ENCODE assay signal across 11 cellular contexts in the genomic region with DNA sequence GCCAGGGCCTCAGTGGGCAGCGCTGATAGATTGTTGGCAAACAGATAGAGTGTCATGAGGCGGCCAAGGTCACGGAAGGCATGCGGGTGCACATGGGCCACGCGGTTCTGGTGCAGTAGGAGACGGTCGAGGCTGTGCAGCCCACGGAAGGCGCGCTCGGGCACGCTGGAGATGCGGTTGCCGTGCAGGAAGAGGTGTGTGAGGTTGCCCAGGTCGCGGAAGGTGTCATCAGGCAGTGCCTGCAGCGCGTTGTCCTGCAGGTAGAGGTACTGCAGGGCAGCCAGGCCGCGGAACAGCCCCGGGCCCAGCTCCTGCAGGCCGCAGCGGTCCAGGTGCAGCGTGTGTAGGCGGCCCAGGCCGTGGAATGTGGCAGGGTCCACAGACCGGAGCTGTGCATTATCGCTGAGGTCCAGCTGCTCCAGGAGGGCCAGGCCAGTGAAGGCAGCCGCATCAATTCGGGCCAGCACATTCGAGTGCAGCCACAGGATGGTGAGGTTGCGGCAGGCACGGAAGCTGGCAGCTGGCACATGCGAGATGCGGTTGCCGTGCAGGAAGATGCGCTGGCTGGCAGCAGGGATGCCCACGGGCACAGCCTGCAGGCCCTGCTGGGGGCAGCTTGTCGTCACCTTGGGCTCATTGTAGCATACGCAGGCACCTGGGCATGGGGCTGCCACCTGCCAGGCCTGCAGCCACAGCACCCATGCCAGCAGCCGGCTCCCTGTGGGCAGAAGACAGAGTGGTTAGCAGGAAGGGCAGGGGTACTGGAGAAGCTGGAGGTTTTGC. TPM values are rescaled to one million over a fixed set of nuclear protein-coding genes. Genes with fewer than 3 reads are reported as not detected.
DNase-seq lines count a peak whose midpoint lies in the region; ATAC-seq and TF ChIP-seq lines count a peak whose summit lies in the region.
"Had no signal": no experiment of that assay in that cellular context is flagged by ENCODE, and none has a peak within 500 bp of the region (broad histone marks: within the 10 kb centered on the region; RNA-seq: fewer than 3 reads in every experiment).

No MANE protein-coding gene starts in this region.

- intact Hi-C loops in IMR-90 (cut with micrococcal nuclease): no loop called here
- intact Hi-C loops in activated T-helper 2 cell treated with anti-CD3 and anti-CD28 coated beads, Interferon-gamma antibody, Interleukin-2, Interleukin-4, amounts not matched to agents 10 μg/mL and 5 μg/mL and 100 μg/mL, durations not matched to agents 14 hours and 24 hours and 36 hours (cut with micrococcal nuclease): no loop called here

- no TSS peak for BruUV-seq in IMR-90 (replicated peaks; lab: Mats Ljungman, UMichigan)

- H3K18ac ChIP-seq in IMR-90 (ENCODE audit: low read depth, low read length) (no peak overlapping the region), mesenchymal stem cell (ENCODE audit: low read depth in 1 of 2, low read length in 2 of 2) (peak overlapping the region in 1 of 2 experiments; percentile 68)

- no peaks in the 10 kb centered on the region for H3K36me3 ChIP-seq in CD4-positive, CD25-positive, alpha-beta regulatory T cell (ENCODE audit: control insufficient read depth, insufficient read depth, low read length)
- no peaks in the 10 kb centered on the region for H3K36me3 ChIP-seq in IMR-90 (ENCODE audit: control insufficient read depth, insufficient read depth, low read length)
- peaks cover 0 to 12% of the 10 kb centered on the region in 2 experiments for H3K36me3 ChIP-seq in mesenchymal stem cell (ENCODE audit: control insufficient read depth in 1 of 2, insufficient read depth in 2 of 2, low read depth in 1 of 2, low read length in 2 of 2)
- H3K36me3 ChIP-seq: adrenal gland had no signal

- H2AFZ ChIP-seq in IMR-90 (replicated peaks; ENCODE audit: low read length, poor library complexity): no peak overlapping the region
- H2AFZ ChIP-seq in mesenchymal stem cell (ENCODE audit: low read depth, low read length): no peak overlapping the region

- no peaks in the 10 kb centered on the region for H3K9me3 ChIP-seq in CD4-positive, CD25-positive, alpha-beta regulatory T cell (ENCODE audit: control insufficient read depth in 2 of 2, low read length in 2 of 2)
- H3K9me3 ChIP-seq in IMR-90 (ENCODE audit: control insufficient read depth, insufficient read depth, low read length) (no peaks in the 10 kb centered on the region), mesenchymal stem cell (ENCODE audit: control insufficient read depth, low read length) (no peaks in the 10 kb centered on the region)
- H3K9me3 ChIP-seq: adrenal gland had no signal

- H3K4ac ChIP-seq in IMR-90 (ENCODE audit: low read depth, low read length) (no peak overlapping the region), mesenchymal stem cell (ENCODE audit: low read depth in 1 of 2, low read length in 2 of 2) (peak overlapping the region; percentile 49 to 53)

- H3K4me1 ChIP-seq in CD4-positive, CD25-positive, alpha-beta regulatory T cell (ENCODE audit: control insufficient read depth, insufficient read depth, low read length, poor library complexity, severe bottlenecking): peaks cover 75% of the 10 kb centered on the region
- peaks cover 5% of the 10 kb centered on the region for H3K4me1 ChIP-seq in IMR-90 (ENCODE audit: control insufficient read depth, insufficient read depth, low read length)
- H3K4me1 ChIP-seq in mesenchymal stem cell (ENCODE audit: control insufficient read depth, insufficient read depth, low read depth, low read length): peaks cover 66% of the 10 kb centered on the region
- H3K4me1 ChIP-seq: adrenal gland had no signal

- no peak overlapping the region for H4K5ac ChIP-seq in IMR-90 (ENCODE audit: low read depth, low read length)

- 94% methylated on average over 37 of the region's 42 CpGs; no CpG with 5 or more reads in 1 of the 2 experiments for WGBS in IMR-90 (ENCODE audit: extremely low coverage in 2 of 2, insufficient read length in 1 of 2), 2 experiments
- 96% methylated on average over 42 of the region's 42 CpGs for WGBS in mesenchymal stem cell

- no peak overlapping the region for H3K14ac ChIP-seq in IMR-90 (replicated peaks; ENCODE audit: low read depth, low read length)
- peak overlapping the region in 1 of 2 experiments; percentile 80 for H3K14ac ChIP-seq in mesenchymal stem cell (ENCODE audit: low read length in 2 of 2)

- no peaks in the 10 kb centered on the region for H3K9me1 ChIP-seq in IMR-90 (ENCODE audit: insufficient read depth, low read length)

- no peak overlapping the region for H3K4me3 ChIP-seq in CD4-positive, CD25-positive, alpha-beta regulatory T cell (ENCODE audit: low read depth, low read length)
- H3K4me3 ChIP-seq in IMR-90 (ENCODE audit: insufficient read depth, low read depth, low read length) (no peak overlapping the region), mesenchymal stem cell (ENCODE audit: insufficient read depth in 1 of 2, low read depth in 1 of 2, low read length in 2 of 2) (no peak overlapping the region)
- H3K4me3 ChIP-seq: adrenal gland had no signal

- H2BK5ac ChIP-seq in IMR-90 (ENCODE audit: low read depth, low read length, poor library complexity, severe bottlenecking) (no peak overlapping the region), mesenchymal stem cell (ENCODE audit: low read depth, low read length, poor library complexity, severe bottlenecking) (no peak overlapping the region)

- peak in 1 of 3 donors; percentile 30 for DNase-seq in CD4-positive, CD25-positive, alpha-beta regulatory T cell
- DNase-seq in IMR-90 (no peak), mesenchymal stem cell (no peak), omental fat pad (ENCODE audit: low spot score) (no peak), NOMO-1 treated with dmso at 0.1 percent for 144 hours (lab: John Stamatoyannopoulos, UW; ENCODE audit: unreplicated experiment) (no peak), GM19238 (ENCODE audit: insufficient read length, low spot score) (no peak)
- no peak for DNase-seq in activated T-helper 2 cell treated with anti-CD3 and anti-CD28 coated beads, Interferon-gamma antibody, Interleukin-2, Interleukin-4, amounts not matched to agents 10 μg/mL and 5 μg/mL and 100 μg/mL, durations not matched to agents 14 hours and 24 hours and 36 hours (ENCODE audit: low spot score)

- H2AK9ac ChIP-seq in IMR-90 (replicated peaks; ENCODE audit: low read depth, low read length, poor library complexity): peak overlapping the region; percentile 55

- H3K27ac Mint-ChIP-seq in CD4-positive, CD25-positive, alpha-beta regulatory T cell: peak overlapping the region; percentile 61 to 93 (median 86)
- peak overlapping the region; percentile 89 for H3K27ac Mint-ChIP-seq in activated T-helper 17 cell treated with anti-CD3 and anti-CD28 coated beads, Interleukin-2, amount 50 U/mL, for 72 hours
- no peak overlapping the region for H3K27ac Mint-ChIP-seq in activated T-helper 2 cell treated with anti-CD3 and anti-CD28 coated beads, Interferon-gamma antibody, Interleukin-2, Interleukin-4, amounts not matched to agents 10 μg/mL and 5 μg/mL and 100 μg/mL, durations not matched to agents 14 hours and 24 hours and 36 hours

- H3K27me3 Mint-ChIP-seq in CD4-positive, CD25-positive, alpha-beta regulatory T cell: no peaks in the 10 kb centered on the region
- H3K27me3 Mint-ChIP-seq in activated T-helper 17 cell treated with anti-CD3 and anti-CD28 coated beads, Interleukin-2, amount 50 U/mL, for 72 hours: no peaks in the 10 kb centered on the region
- H3K27me3 Mint-ChIP-seq in activated T-helper 2 cell treated with anti-CD3 and anti-CD28 coated beads, Interferon-gamma antibody, Interleukin-2, Interleukin-4, amounts not matched to agents 10 μg/mL and 5 μg/mL and 100 μg/mL, durations not matched to agents 14 hours and 24 hours and 36 hours (ENCODE audit: low read depth): no peaks in the 10 kb centered on the region

- TF ChIP-seq CTCF in IMR-90 (conservative IDR thresholded peaks at IDR 0.05; ENCODE audit: low read depth, low read length) (no peak), omental fat pad (IDR thresholded peaks at IDR 0.05) (no peak)

- no peak overlapping the region for H2AK5ac ChIP-seq in IMR-90 (ENCODE audit: low read depth, low read length)
- no peak overlapping the region for H2AK5ac ChIP-seq in mesenchymal stem cell (ENCODE audit: low read length, severe bottlenecking)

- H2BK12ac ChIP-seq in mesenchymal stem cell (ENCODE audit: low read length in 2 of 2): peak overlapping the region in 1 of 2 experiments; percentile 51

- no peak overlapping the region for H4K91ac ChIP-seq in IMR-90 (ENCODE audit: insufficient read depth, low read depth, low read length)
- peak overlapping the region; percentile 43 for H4K91ac ChIP-seq in mesenchymal stem cell (ENCODE audit: low read length)

- TF ChIP-seq POLR2A in IMR-90 (IDR thresholded peaks at IDR 0.05; ENCODE audit: low read depth, low read length): no peak

- H2BK120ac ChIP-seq in IMR-90 (ENCODE audit: low read depth, low read length) (no peak overlapping the region), mesenchymal stem cell (ENCODE audit: low read depth, low read length) (no peak overlapping the region)

- TF ChIP-seq RAD21 in IMR-90 (IDR thresholded peaks at IDR 0.05; ENCODE audit: low read length): no peak

- dilution Hi-C loops in IMR-90 (cut with HindIII; ENCODE audit: low sequenced_read_pairs, unreplicated experiment): no loop called here

- H3K4me2 ChIP-seq in IMR-90 (ENCODE audit: low read depth, low read length) (no peak overlapping the region), mesenchymal stem cell (ENCODE audit: low read length, poor library complexity, severe bottlenecking) (no peak overlapping the region)

- H4K8ac ChIP-seq in IMR-90 (ENCODE audit: low read depth in 2 of 2, low read length in 2 of 2) (peak overlapping the region in 1 of 2 experiments; percentile 84; a peak in 1 of 4 replicates), mesenchymal stem cell (ENCODE audit: low read length) (peak overlapping the region; percentile 80)

- no peak overlapping the region for H2BK20ac ChIP-seq in IMR-90 (ENCODE audit: low read depth, low read length)

- H3K79me1 ChIP-seq in IMR-90 (ENCODE audit: low read depth in 1 of 2, low read length in 2 of 2) (no peaks in the 10 kb centered on the region), mesenchymal stem cell (replicated peaks; ENCODE audit: low read length, poor library complexity, severe bottlenecking) (no peaks in the 10 kb centered on the region)

- no peaks in the 10 kb centered on the region for H3K36me3 Mint-ChIP-seq in CD4-positive, CD25-positive, alpha-beta regulatory T cell
- no peaks in the 10 kb centered on the region for H3K36me3 Mint-ChIP-seq in activated T-helper 17 cell treated with anti-CD3 and anti-CD28 coated beads, Interleukin-2, amount 50 U/mL, for 72 hours (ENCODE audit: low read depth)
- H3K36me3 Mint-ChIP-seq in activated T-helper 2 cell treated with anti-CD3 and anti-CD28 coated beads, Interferon-gamma antibody, Interleukin-2, Interleukin-4, amounts not matched to agents 10 μg/mL and 5 μg/mL and 100 μg/mL, durations not matched to agents 14 hours and 24 hours and 36 hours (ENCODE audit: low read depth): no peaks in the 10 kb centered on the region

- peaks cover 0 to 52% (median 20%) of the 10 kb centered on the region in 4 donors for H3K4me1 Mint-ChIP-seq in CD4-positive, CD25-positive, alpha-beta regulatory T cell
- peaks cover 23% of the 10 kb centered on the region for H3K4me1 Mint-ChIP-seq in activated T-helper 17 cell treated with anti-CD3 and anti-CD28 coated beads, Interleukin-2, amount 50 U/mL, for 72 hours
- H3K4me1 Mint-ChIP-seq in activated T-helper 2 cell treated with anti-CD3 and anti-CD28 coated beads, Interferon-gamma antibody, Interleukin-2, Interleukin-4, amounts not matched to agents 10 μg/mL and 5 μg/mL and 100 μg/mL, durations not matched to agents 14 hours and 24 hours and 36 hours (ENCODE audit: low read depth): peaks cover 15% of the 10 kb centered on the region

- POLR2A ChIA-PET in IMR-90 (lab: Charles Lee; ENCODE audit: unreplicated experiment): no interaction called here

- H3K27me3 ChIP-seq in CD4-positive, CD25-positive, alpha-beta regulatory T cell (ENCODE audit: control insufficient read depth, insufficient read depth, low read length): no peaks in the 10 kb centered on the region
- H3K27me3 ChIP-seq in IMR-90 (ENCODE audit: control insufficient read depth, insufficient read depth, low read length) (no peaks in the 10 kb centered on the region), mesenchymal stem cell (ENCODE audit: control insufficient read depth in 1 of 2, insufficient read depth in 1 of 2, low read length in 2 of 2) (peaks cover 0 to 9% of the 10 kb centered on the region in 2 experiments)
- H3K27me3 ChIP-seq: adrenal gland had no signal

- H3K9ac ChIP-seq in IMR-90 (ENCODE audit: low read depth, low read length): no peak overlapping the region
- H3K9ac ChIP-seq in mesenchymal stem cell (ENCODE audit: low read length): no peak overlapping the region

- no peak overlapping the region for H2BK15ac ChIP-seq in IMR-90 (ENCODE audit: low read depth, low read length)
- no peak overlapping the region for H2BK15ac ChIP-seq in mesenchymal stem cell (ENCODE audit: low read depth, poor library complexity, severe bottlenecking)

- peak overlapping the region in 2 of 4 donors; percentile 29 to 54 for H3K4me3 Mint-ChIP-seq in CD4-positive, CD25-positive, alpha-beta regulatory T cell
- peak overlapping the region; percentile 73 for H3K4me3 Mint-ChIP-seq in activated T-helper 17 cell treated with anti-CD3 and anti-CD28 coated beads, Interleukin-2, amount 50 U/mL, for 72 hours
- no peak overlapping the region for H3K4me3 Mint-ChIP-seq in activated T-helper 2 cell treated with anti-CD3 and anti-CD28 coated beads, Interferon-gamma antibody, Interleukin-2, Interleukin-4, amounts not matched to agents 10 μg/mL and 5 μg/mL and 100 μg/mL, durations not matched to agents 14 hours and 24 hours and 36 hours (ENCODE audit: low read depth)

- CTCF ChIA-PET in IMR-90 (lab: Yijun Ruan, JAX): no interaction called here

- peak overlapping the region; percentile 69 for H3K27ac ChIP-seq in CD4-positive, CD25-positive, alpha-beta regulatory T cell (ENCODE audit: insufficient read depth, low read length, poor library complexity, severe bottlenecking)
- H3K27ac ChIP-seq in IMR-90 (ENCODE audit: insufficient read depth, low read length): no peak overlapping the region
- H3K27ac ChIP-seq in mesenchymal stem cell (ENCODE audit: low read length, poor library complexity, severe bottlenecking): no peak overlapping the region

- in situ Hi-C loops in IMR-90 (cut with MboI; ENCODE audit: low sequenced_read_pairs): no loop called here

- H3K56ac ChIP-seq in IMR-90 (ENCODE audit: extremely low read depth, insufficient read depth, low read length): no peak overlapping the region

- H4K20me1 ChIP-seq in IMR-90 (ENCODE audit: insufficient read depth, low read length): no peaks in the 10 kb centered on the region

- H3K23ac ChIP-seq in IMR-90 (ENCODE audit: low read depth, low read length): no peak overlapping the region
- peak overlapping the region in 1 of 2 experiments; percentile 62 for H3K23ac ChIP-seq in mesenchymal stem cell (ENCODE audit: low read length in 2 of 2)

- no peak for ATAC-seq in CD4-positive, CD25-positive, alpha-beta regulatory T cell (ENCODE audit: low read depth in 2 of 2)
- ATAC-seq in IMR-90 (ENCODE audit: low read depth) (no peak), omental fat pad (ENCODE audit: low FRiP score) (no peak)
- ATAC-seq in activated T-helper 17 cell treated with anti-CD3 and anti-CD28 coated beads, Interleukin-2, amount 50 U/mL, for 72 hours (replicated peaks): no peak

- H3K9me3 Mint-ChIP-seq in CD4-positive, CD25-positive, alpha-beta regulatory T cell: no peaks in the 10 kb centered on the region
- H3K9me3 Mint-ChIP-seq in activated T-helper 17 cell treated with anti-CD3 and anti-CD28 coated beads, Interleukin-2, amount 50 U/mL, for 72 hours: no peaks in the 10 kb centered on the region
- no peaks in the 10 kb centered on the region for H3K9me3 Mint-ChIP-seq in activated T-helper 2 cell treated with anti-CD3 and anti-CD28 coated beads, Interferon-gamma antibody, Interleukin-2, Interleukin-4, amounts not matched to agents 10 μg/mL and 5 μg/mL and 100 μg/mL, durations not matched to agents 14 hours and 24 hours and 36 hours
- H3K9me3 Mint-ChIP-seq: dendritic cell treated with granulocyte-macrophage colony-stimulating factor and Interleukin-4, amounts not matched to agents 40 ng/mL and 50 ng/mL, for 4 days; HFFc6 had no signal

RNA-seq across cellular contexts. Expression of gene RTN4R, which starts 25.5 kb away (rescaled TPM):
- 1.3 TPM for total RNA-seq in CD4-positive, CD25-positive, alpha-beta regulatory T cell
- polyA plus RNA-seq in CD4-positive, CD25-positive, alpha-beta regulatory T cell: 1 to 10 TPM; 1.2 to 3.3 (median 1.9) TPM
- total RNA-seq in IMR-90 (2012; rRNA removed): 0.18 and 0.28 TPM in 2 replicates
- 0.94 and 1.2 TPM in 2 replicates for polyA plus RNA-seq in IMR-90 (2012; rRNA removed)
- 0.74 and 1.8 TPM in 2 replicates for polyA plus RNA-seq in IMR-90 (2012; cell fraction: cytosol; rRNA removed)
- polyA plus RNA-seq in IMR-90 (2012; cell fraction: nucleus; rRNA removed; ENCODE audit: low replicate concordance): 0.83 and 1.5 TPM in 2 replicates
- total RNA-seq in activated T-helper 17 cell treated with anti-CD3 and anti-CD28 coated beads, Interleukin-2, amount 50 U/mL, for 72 hours: 1 to 10 TPM; 1.4 to 2.6 TPM
- polyA plus RNA-seq in mesenchymal stem cell (2013, experiment 1 of 2): 0.79 TPM
- 0.93 TPM for polyA plus RNA-seq in mesenchymal stem cell (2013, experiment 2 of 2)
- 1.9 and 2.2 TPM in 2 replicates for total RNA-seq in activated T-helper 2 cell treated with anti-CD3 and anti-CD28 coated beads, Interferon-gamma antibody, Interleukin-2, Interleukin-4, amounts not matched to agents 10 μg/mL and 5 μg/mL and 100 μg/mL, durations not matched to agents 14 hours and 24 hours and 36 hours
- total RNA-seq in omental fat pad: 1 to 10 TPM in 2 of 4 donors, under 1 TPM in 2; 0.25 to 2.3 (median 1.3) TPM
